8 cellular contexts compared by ENCODE assay signal in the genomic region with DNA sequence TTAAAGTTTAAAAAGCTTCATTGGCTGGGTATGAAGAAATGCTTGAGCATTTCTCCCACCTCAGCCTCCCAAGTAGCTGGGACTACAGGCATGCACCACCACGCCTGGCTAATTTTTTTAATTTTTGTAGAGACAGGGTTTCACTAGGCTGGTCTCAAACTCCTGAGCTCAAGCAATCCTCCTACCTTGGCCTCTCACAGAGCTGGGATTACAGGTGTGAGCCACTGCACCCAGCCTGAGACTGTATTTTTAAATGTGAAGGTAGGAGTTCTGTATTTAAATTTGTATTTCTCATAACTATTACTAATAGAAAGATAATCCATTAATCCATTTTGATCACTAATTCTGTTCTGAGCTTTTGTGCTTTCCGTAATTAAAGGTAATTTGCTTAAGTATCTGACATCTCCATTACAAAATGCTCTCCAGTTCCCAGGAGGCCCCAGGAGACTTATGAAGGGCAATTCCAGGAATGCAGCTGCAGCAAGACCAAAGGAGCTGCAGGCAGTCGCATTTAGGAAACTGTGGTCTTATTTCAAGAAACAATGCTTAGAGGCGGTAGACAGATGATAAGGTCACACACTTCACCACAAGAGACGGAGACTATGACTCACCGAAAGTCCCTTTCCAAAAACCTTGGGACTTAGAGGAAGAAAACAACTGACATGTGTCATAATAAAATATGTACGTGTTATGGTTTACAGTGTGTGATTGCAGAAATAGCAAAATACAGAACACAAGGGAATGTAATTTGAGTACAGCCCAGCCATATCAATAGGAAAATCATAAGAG. TPM values are rescaled to one million over a fixed set of nuclear protein-coding genes. Genes with fewer than 3 reads are reported as not detected.
DNase-seq lines count a peak whose midpoint lies in the region; ATAC-seq lines count a peak whose summit lies in the region.

No MANE protein-coding gene starts in this region.

- peak; percentile 2 for DNase-seq in NCI-H2227 (lab: John Stamatoyannopoulos, UW; ENCODE audit: unreplicated experiment)
- no peak for DNase-seq in NCI-H2227 treated with DMSO at 0.1 percent for 48 hours (lab: John Stamatoyannopoulos, UW)
- DNase-seq in NCI-H69 (lab: John Stamatoyannopoulos, UW): peak; percentile 91
- DNase-seq in activated T-cell treated with anti-CD3 and anti-CD28 coated beads for 24 hours (ENCODE audit: low read depth): peak; percentile 69
- peak; percentile 92 for DNase-seq in glomerular endothelial cell (ENCODE audit: extremely low read depth, low read depth, low spot score)
- peak in 3 of 4 experiments; percentile 35 to 39 (median 39) for DNase-seq in stimulated activated CD4-positive, alpha-beta T cell treated with anti-CD3 and anti-CD28 coated beads, Interleukin-1b, Interleukin-23, amount 100 ng/mL, for 24 hours (ENCODE audit: low read depth in 4 of 4, low spot score in 1 of 4)
- DNase-seq in globus pallidus (ENCODE audit: low spot score): no peak

- ATAC-seq in HG02943 (IDR thresholded peaks at IDR 0.05; ENCODE audit: low read depth, unreplicated experiment): peak; percentile 76

RNA-seq across cellular contexts. Expression of gene YAE1, which starts 23.3 kb away (rescaled TPM):
- 10.1 and 13.0 TPM in 2 replicates for total RNA-seq in glomerular endothelial cell

RNA-seq across cellular contexts. Expression of gene RALA, which starts 33.9 kb away (rescaled TPM):
- total RNA-seq in glomerular endothelial cell: 143 and 176 TPM in 2 replicates

Comparison
In these comparisons a context has a peak if more than half of its experiments do, and no peak if none do; other contexts are left out.
1. DNase-seq: peak in NCI-H2227 (single experiment), NCI-H69 (single experiment), activated T-cell treated with anti-CD3 and anti-CD28 coated beads for 24 hours (single experiment), glomerular endothelial cell (single experiment) and stimulated activated CD4-positive, alpha-beta T cell treated with anti-CD3 and anti-CD28 coated beads, Interleukin-1b, Interleukin-23, amount 100 ng/mL, for 24 hours (3 of 4); none in NCI-H2227 treated with DMSO at 0.1 percent for 48 hours (single experiment) and globus pallidus (single experiment).